10 cellular contexts compared by ENCODE assay signal in the genomic region with DNA sequence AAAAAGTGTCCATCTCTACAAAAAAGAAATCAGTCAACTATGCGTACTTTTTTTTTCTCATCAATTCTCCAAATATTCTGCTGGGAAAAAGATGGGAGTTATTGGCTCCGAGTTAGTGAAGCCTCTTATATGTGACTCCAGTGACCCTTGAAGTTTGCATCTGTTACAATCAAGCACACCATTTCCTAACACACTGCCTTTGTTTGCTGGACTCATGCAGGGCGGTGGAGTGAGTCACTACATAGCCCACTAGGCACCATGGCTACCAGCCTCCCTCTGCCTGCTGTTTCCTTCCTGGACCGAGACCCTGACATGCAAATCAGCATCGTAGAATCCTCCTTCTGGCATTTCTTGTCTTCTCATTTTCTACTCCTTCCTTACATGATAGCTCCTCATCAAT.
A peak's percentile ranks its signal among the peaks of the same experiment; 100 is the strongest.
DNase-seq lines count a peak whose midpoint lies in the region; ATAC-seq and TF ChIP-seq lines count a peak whose summit lies in the region.
"Had no signal": no experiment of that assay in that cellular context is flagged by ENCODE, and none has a peak within 500 bp of the region (broad histone marks: within the 10 kb centered on the region; RNA-seq: fewer than 3 reads in every experiment).

No MANE protein-coding gene starts in this region.

- WGBS in sigmoid colon, 2 donors, result 77 to 79% methylated on average over 5 of the region's 5 CpGs
- WGBS in heart left ventricle, 4 donors, result 60 to 68% (median 63%) methylated on average over 5 of the region's 5 CpGs

- H3K9me3 ChIP-seq in HEK293 (ENCODE audit: control insufficient read depth, insufficient read depth, low read depth, low read length) (no peaks in the 10 kb centered on the region), skeletal muscle satellite cell (replicated peaks; ENCODE audit: low read length) (no peaks in the 10 kb centered on the region), sigmoid colon (peaks cover 0 to 4% (median 0%) of the 10 kb centered on the region in 4 donors), heart left ventricle (peaks cover 0 to 5% (median 0%) of the 10 kb centered on the region in 12 donors)
- no peaks in the 10 kb centered on the region for H3K9me3 ChIP-seq in CD4-positive, alpha-beta T cell (ENCODE audit: control insufficient read depth, low read length)

- no peak for TF ChIP-seq CTCF in HEK293 (tag by site-specific recombination; IDR thresholded peaks at IDR 0.05)
- TF ChIP-seq CTCF in sigmoid colon (IDR thresholded peaks at IDR 0.05), result no peak
- no peak for TF ChIP-seq CTCF in CD4-positive, alpha-beta T cell (IDR thresholded peaks at IDR 0.05)
- TF ChIP-seq CTCF in heart left ventricle (IDR thresholded peaks at IDR 0.05), result no peak

- H3K36me3 ChIP-seq in HEK293 (ENCODE audit: control insufficient read depth in 2 of 2, insufficient read depth in 1 of 2, low read length in 2 of 2), result no peaks in the 10 kb centered on the region
- no peaks in the 10 kb centered on the region for H3K36me3 ChIP-seq in skeletal muscle satellite cell (ENCODE audit: insufficient read depth, low read length)
- no peaks in the 10 kb centered on the region for H3K36me3 ChIP-seq in sigmoid colon
- no peaks in the 10 kb centered on the region for H3K36me3 ChIP-seq in heart left ventricle

- no peaks in the 10 kb centered on the region for H3K27me3 Mint-ChIP-seq in CD4-positive, alpha-beta T cell
- no peaks in the 10 kb centered on the region for H3K27me3 Mint-ChIP-seq in stimulated activated memory B cell treated with anti-CD40 and anti-IgM and Interleukin-4, amounts not matched to agents 10 μg/mL and 1 μg/mL and 100 μg/mL, for 72 hours

- no peaks in the 10 kb centered on the region for H3K27me3 ChIP-seq in skeletal muscle satellite cell (ENCODE audit: control insufficient read depth, insufficient read depth, low read length)
- H3K27me3 ChIP-seq in sigmoid colon, result no peaks in the 10 kb centered on the region
- no peaks in the 10 kb centered on the region for H3K27me3 ChIP-seq in CD4-positive, alpha-beta T cell (ENCODE audit: control insufficient read depth, insufficient read depth, low read length)
- no peaks in the 10 kb centered on the region for H3K27me3 ChIP-seq in heart left ventricle

- no peaks in the 10 kb centered on the region for H3K4me1 Mint-ChIP-seq in CD4-positive, alpha-beta T cell (ENCODE audit: low read depth)
- H3K4me1 Mint-ChIP-seq in stimulated activated memory B cell treated with anti-CD40 and anti-IgM and Interleukin-4, amounts not matched to agents 10 μg/mL and 1 μg/mL and 100 μg/mL, for 72 hours, result no peaks in the 10 kb centered on the region

- no peak for TF ChIP-seq EP300 in sigmoid colon (IDR thresholded peaks at IDR 0.05)

- no peaks in the 10 kb centered on the region for H3K9me3 Mint-ChIP-seq in CD4-positive, alpha-beta T cell
- no peaks in the 10 kb centered on the region for H3K9me3 Mint-ChIP-seq in stimulated activated memory B cell treated with anti-CD40 and anti-IgM and Interleukin-4, amounts not matched to agents 10 μg/mL and 1 μg/mL and 100 μg/mL, for 72 hours

- peak overlapping the region; percentile 5 for H3K4me2 ChIP-seq in skeletal muscle satellite cell (ENCODE audit: low read length)

- no peak overlapping the region for H3K4me3 ChIP-seq in HEK293 (ENCODE audit: low read depth, low read length)
- no peak overlapping the region for H3K4me3 ChIP-seq in skeletal muscle satellite cell (ENCODE audit: low read length)
- no peak overlapping the region for H3K4me3 ChIP-seq in sigmoid colon
- H3K4me3 ChIP-seq in heart left ventricle, result no peak overlapping the region

- H3K4me1 ChIP-seq in HEK293 (ENCODE audit: control insufficient read depth, insufficient read depth, low read length) (no peaks in the 10 kb centered on the region), skeletal muscle satellite cell (ENCODE audit: control insufficient read depth, insufficient read depth, low read length) (peaks cover 38% of the 10 kb centered on the region), sigmoid colon (no peaks in the 10 kb centered on the region), heart left ventricle (no peaks in the 10 kb centered on the region)

- TF ChIP-seq POLR2A in sigmoid colon (IDR thresholded peaks at IDR 0.05), result no peak
- no peak for TF ChIP-seq POLR2A in heart left ventricle (IDR thresholded peaks at IDR 0.05)

- no peak for ATAC-seq in CD4-positive, alpha-beta T cell (ENCODE audit: poor library complexity)
- no peak for ATAC-seq in heart left ventricle
- ATAC-seq in stimulated activated memory B cell treated with anti-CD40 and anti-IgM and Interleukin-4, amounts not matched to agents 10 μg/mL and 1 μg/mL and 100 μg/mL, for 72 hours, result no peak

- CTCF ChIA-PET in HEK293 (lab: Yijun Ruan, JAX), result no interaction called here
- CTCF ChIA-PET in CD4-positive, alpha-beta T cell (lab: Charles Lee), result interaction anchor here (1.1 kb wide), 1 partner anchor 11 kb away, joined by 3 read pairs; no protein-coding TSS in a partner anchor

- POLR2A ChIA-PET in HEK293 (lab: Yijun Ruan, JAX), result no interaction called here
- POLR2A ChIA-PET in CD4-positive, alpha-beta T cell (lab: Charles Lee), result no interaction called here

- no peak overlapping the region for H3K4me3 Mint-ChIP-seq in CD4-positive, alpha-beta T cell
- no peak overlapping the region for H3K4me3 Mint-ChIP-seq in stimulated activated memory B cell treated with anti-CD40 and anti-IgM and Interleukin-4, amounts not matched to agents 10 μg/mL and 1 μg/mL and 100 μg/mL, for 72 hours

- no peak overlapping the region for H3K27ac ChIP-seq in HEK293 (ENCODE audit: extremely low read depth, low read depth, low read length)
- H3K27ac ChIP-seq in sigmoid colon, result no peak overlapping the region
- H3K27ac ChIP-seq in CD4-positive, alpha-beta T cell (ENCODE audit: low read depth, low read length), result no peak overlapping the region
- H3K27ac ChIP-seq in heart left ventricle, result no peak overlapping the region
- H3K27ac ChIP-seq: VCaP had no signal

- no peak overlapping the region for H3K9ac ChIP-seq in skeletal muscle satellite cell (ENCODE audit: low read depth, low read length)

- H3K36me3 Mint-ChIP-seq in CD4-positive, alpha-beta T cell (ENCODE audit: low read depth), result peaks cover 5% of the 10 kb centered on the region
- no peaks in the 10 kb centered on the region for H3K36me3 Mint-ChIP-seq in stimulated activated memory B cell treated with anti-CD40 and anti-IgM and Interleukin-4, amounts not matched to agents 10 μg/mL and 1 μg/mL and 100 μg/mL, for 72 hours

- peak; percentile 24 for DNase-seq in SW480 (ENCODE audit: low spot score)
- DNase-seq in globus pallidus (ENCODE audit: low spot score), result peak; percentile 61
- DNase-seq in sigmoid colon, result no peak
- no peak for DNase-seq in CD4-positive, alpha-beta T cell
- DNase-seq in heart left ventricle, result no peak
- DNase-seq: GOT3 had no signal

- H3K27ac Mint-ChIP-seq in CD4-positive, alpha-beta T cell, result no peak overlapping the region
- H3K27ac Mint-ChIP-seq in stimulated activated memory B cell treated with anti-CD40 and anti-IgM and Interleukin-4, amounts not matched to agents 10 μg/mL and 1 μg/mL and 100 μg/mL, for 72 hours, result no peak overlapping the region

- intact Hi-C loops in sigmoid colon (cut with DNase I), result no loop called here
- intact Hi-C loops in CD4-positive, alpha-beta T cell (cut with DNase I, micrococcal nuclease), result no loop called here
- intact Hi-C loops in heart left ventricle (cut with DNase I), result no loop called here

TF ChIP-seq in HEK293, 187 proteins besides CTCF, POLR2A, EP300 and RAD21:
- TF ChIP-seq ZIC2 (tag by site-specific recombination; IDR thresholded peaks at IDR 0.05) (0 out of 2 replicates have a peak, but pooled peaks have one; percentile 27), ZNF549 (tag by site-specific recombination; IDR thresholded peaks at IDR 0.05) (no peak)

Comparison
In these comparisons a context has a peak if more than half of its experiments do, and no peak if none do; other contexts are left out.
1. DNase-seq: peak in SW480 (single experiment) and globus pallidus (single experiment); none in sigmoid colon (single experiment), CD4-positive, alpha-beta T cell (0 of 10) and heart left ventricle (0 of 5).